Comparison of ENCODE assay signal across 1 cellular context in genomic region chr3:188421151-188421821, GRCh38.
TF ChIP-seq lines count a peak whose summit lies in the region.

No MANE protein-coding gene starts in this region.

TF ChIP-seq in HepG2, 621 proteins besides CTCF, POLR2A, EP300 and RAD21 (continued from another document):
- TF ChIP-seq, protein P1, sequence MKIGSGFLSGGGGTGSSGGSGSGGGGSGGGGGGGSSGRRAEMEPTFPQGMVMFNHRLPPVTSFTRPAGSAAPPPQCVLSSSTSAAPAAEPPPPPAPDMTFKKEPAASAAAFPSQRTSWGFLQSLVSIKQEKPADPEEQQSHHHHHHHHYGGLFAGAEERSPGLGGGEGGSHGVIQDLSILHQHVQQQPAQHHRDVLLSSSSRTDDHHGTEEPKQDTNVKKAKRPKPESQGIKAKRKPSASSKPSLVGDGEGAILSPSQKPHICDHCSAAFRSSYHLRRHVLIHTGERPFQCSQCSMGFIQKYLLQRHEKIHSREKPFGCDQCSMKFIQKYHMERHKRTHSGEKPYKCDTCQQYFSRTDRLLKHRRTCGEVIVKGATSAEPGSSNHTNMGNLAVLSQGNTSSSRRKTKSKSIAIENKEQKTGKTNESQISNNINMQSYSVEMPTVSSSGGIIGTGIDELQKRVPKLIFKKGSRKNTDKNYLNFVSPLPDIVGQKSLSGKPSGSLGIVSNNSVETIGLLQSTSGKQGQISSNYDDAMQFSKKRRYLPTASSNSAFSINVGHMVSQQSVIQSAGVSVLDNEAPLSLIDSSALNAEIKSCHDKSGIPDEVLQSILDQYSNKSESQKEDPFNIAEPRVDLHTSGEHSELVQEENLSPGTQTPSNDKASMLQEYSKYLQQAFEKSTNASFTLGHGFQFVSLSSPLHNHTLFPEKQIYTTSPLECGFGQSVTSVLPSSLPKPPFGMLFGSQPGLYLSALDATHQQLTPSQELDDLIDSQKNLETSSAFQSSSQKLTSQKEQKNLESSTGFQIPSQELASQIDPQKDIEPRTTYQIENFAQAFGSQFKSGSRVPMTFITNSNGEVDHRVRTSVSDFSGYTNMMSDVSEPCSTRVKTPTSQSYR (CRISPR knock-in tag; IDR thresholded peaks at IDR 0.05; ENCODE audit: borderline replicate concordance), result no peak
- no peak for TF ChIP-seq KLF15 (CRISPR knock-in tag; IDR thresholded peaks at IDR 0.05; ENCODE audit: borderline replicate concordance)
- TF ChIP-seq, protein P2, sequence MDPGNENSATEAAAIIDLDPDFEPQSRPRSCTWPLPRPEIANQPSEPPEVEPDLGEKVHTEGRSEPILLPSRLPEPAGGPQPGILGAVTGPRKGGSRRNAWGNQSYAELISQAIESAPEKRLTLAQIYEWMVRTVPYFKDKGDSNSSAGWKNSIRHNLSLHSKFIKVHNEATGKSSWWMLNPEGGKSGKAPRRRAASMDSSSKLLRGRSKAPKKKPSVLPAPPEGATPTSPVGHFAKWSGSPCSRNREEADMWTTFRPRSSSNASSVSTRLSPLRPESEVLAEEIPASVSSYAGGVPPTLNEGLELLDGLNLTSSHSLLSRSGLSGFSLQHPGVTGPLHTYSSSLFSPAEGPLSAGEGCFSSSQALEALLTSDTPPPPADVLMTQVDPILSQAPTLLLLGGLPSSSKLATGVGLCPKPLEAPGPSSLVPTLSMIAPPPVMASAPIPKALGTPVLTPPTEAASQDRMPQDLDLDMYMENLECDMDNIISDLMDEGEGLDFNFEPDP (CRISPR knock-in tag; conservative IDR thresholded peaks at IDR 0.05), result no peak
- no peak for TF ChIP-seq TBX3 (IDR thresholded peaks at IDR 0.05; ENCODE audit: borderline replicate concordance)
- no peak for TF ChIP-seq DZIP1 (CRISPR knock-in tag; IDR thresholded peaks at IDR 0.05)
- TF ChIP-seq ZNF263 (CRISPR knock-in tag; IDR thresholded peaks at IDR 0.05), result no peak
- TF ChIP-seq, protein P3, sequence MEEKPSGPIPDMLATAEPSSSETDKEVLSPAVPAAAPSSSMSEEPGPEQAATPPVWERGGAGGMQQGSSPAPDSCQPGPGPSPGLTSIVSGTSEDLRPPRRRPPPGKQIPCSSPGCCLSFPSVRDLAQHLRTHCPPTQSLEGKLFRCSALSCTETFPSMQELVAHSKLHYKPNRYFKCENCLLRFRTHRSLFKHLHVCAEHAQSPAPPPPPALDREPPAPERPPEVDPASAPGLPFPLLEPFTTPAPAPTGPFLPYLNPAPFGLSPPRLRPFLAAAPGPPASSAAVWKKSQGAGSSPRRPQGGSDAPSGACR (CRISPR knock-in tag; IDR thresholded peaks at IDR 0.05), result no peak
